ENCODE assay signal across 8 cellular contexts in the genomic region with DNA sequence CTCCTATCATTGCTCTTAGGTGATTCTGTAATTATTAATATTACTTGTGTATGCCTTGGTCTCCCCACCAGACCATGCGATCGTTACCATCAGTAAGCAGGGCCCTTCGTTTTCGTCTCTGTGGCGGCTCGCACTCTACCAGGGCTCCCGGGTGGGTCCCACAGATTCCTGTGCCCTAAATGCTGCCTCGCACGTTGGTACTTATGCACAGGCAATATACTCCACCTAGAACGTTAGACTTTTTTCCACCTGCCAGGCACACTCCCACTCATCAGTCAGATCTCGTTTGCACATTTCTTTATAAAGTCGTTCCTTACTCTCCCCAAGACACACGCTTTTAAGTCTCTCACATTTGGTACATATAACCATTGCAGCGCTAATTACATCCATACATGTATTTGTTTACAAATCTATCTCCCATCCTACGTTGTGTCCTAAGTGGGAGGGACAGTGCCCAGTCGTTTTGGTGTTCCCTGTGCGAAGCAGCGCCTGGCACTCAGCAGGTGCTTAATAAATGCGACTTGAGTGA. TPM values are rescaled to one million over a fixed set of nuclear protein-coding genes. Genes with fewer than 3 reads are reported as not detected.
DNase-seq lines count a peak whose midpoint lies in the region; FAIRE-seq and TF ChIP-seq lines count a peak whose summit lies in the region.

No MANE protein-coding gene starts in this region.

- no peak for TF ChIP-seq POLR2A in H1 (IDR thresholded peaks at IDR 0.05; ENCODE audit: control extremely low read depth in 1 of 2, low read depth in 2 of 2, low read length in 2 of 2)

- no peak overlapping the region for H4K91ac ChIP-seq in H1 (replicated peaks; ENCODE audit: insufficient read length, low read length)
- H4K91ac ChIP-seq in neuronal stem cell (ENCODE audit: low read depth, low read length, poor library complexity): no peak overlapping the region

- no peak overlapping the region for H4K8ac ChIP-seq in H1 (ENCODE audit: extremely low read depth, insufficient read depth, low read length)
- H4K8ac ChIP-seq in neuronal stem cell (ENCODE audit: low read depth, low read length): no peak overlapping the region

- no peaks in the 10 kb centered on the region for H3K9me3 ChIP-seq in CD4-positive, alpha-beta memory T cell (ENCODE audit: control insufficient read depth in 1 of 2, low read length in 2 of 2)
- no peaks in the 10 kb centered on the region for H3K9me3 ChIP-seq in H1 (ENCODE audit: insufficient read depth in 2 of 2, low read depth in 1 of 2, low read length in 1 of 2)
- H3K9me3 ChIP-seq in neuronal stem cell (replicated peaks in 1 of 2; ENCODE audit: control insufficient read depth in 2 of 2, insufficient read depth in 1 of 2, low read depth in 1 of 2, low read length in 2 of 2): peaks cover 0 to 4% of the 10 kb centered on the region in 2 donors

- H2BK12ac ChIP-seq in H1 (ENCODE audit: low read depth, low read length): no peak overlapping the region
- no peak overlapping the region for H2BK12ac ChIP-seq in neuronal stem cell (ENCODE audit: low read length)

- no peak overlapping the region for H2BK5ac ChIP-seq in H1 (ENCODE audit: low read depth, low read length)
- no peak overlapping the region for H2BK5ac ChIP-seq in neuronal stem cell (ENCODE audit: low read length)

- H3K9me3 Mint-ChIP-seq in CD4-positive, alpha-beta memory T cell: no peaks in the 10 kb centered on the region

- H4K5ac ChIP-seq in H1 (ENCODE audit: insufficient read length, low read depth, low read length): no peak overlapping the region

- peaks cover 32 to 46% (median 39%) of the 10 kb centered on the region in 4 donors for H3K4me1 Mint-ChIP-seq in CD4-positive, alpha-beta memory T cell

- peak overlapping the region; percentile 61 for H3K27ac ChIP-seq in CD4-positive, alpha-beta memory T cell (ENCODE audit: low read depth, low read length)
- H3K27ac ChIP-seq in H1 (ENCODE audit: low read depth, low read length): no peak overlapping the region
- peak overlapping the region; percentile 91 for H3K27ac ChIP-seq in neuronal stem cell (replicated peaks; ENCODE audit: low read length)

- no peak for TF ChIP-seq RAD21 in H1 (IDR thresholded peaks at IDR 0.05 in 1 of 2, conservative IDR thresholded peaks at IDR 0.05 in 1 of 2; ENCODE audit: low read depth in 2 of 2, low read length in 2 of 2)

- H3K56ac ChIP-seq in H1 (replicated peaks; ENCODE audit: insufficient read length, low read depth, low read length): no peak overlapping the region

- H2BK120ac ChIP-seq in H1 (replicated peaks; ENCODE audit: low read depth, low read length) (no peak overlapping the region), neuronal stem cell (ENCODE audit: low read depth, low read length) (no peak overlapping the region)

- no peaks in the 10 kb centered on the region; the same call in none of the 2 replicates for H3K79me1 ChIP-seq in H1 (ENCODE audit: low read depth, low read length)
- H3K79me1 ChIP-seq in neuronal stem cell (ENCODE audit: low read depth, low read length): no peaks in the 10 kb centered on the region

- H3K18ac ChIP-seq in H1 (ENCODE audit: extremely low read depth, low read length): no peak overlapping the region; the same call in 1 of the 2 replicates
- peak overlapping the region; percentile 40 for H3K18ac ChIP-seq in neuronal stem cell (ENCODE audit: low read length)

- peaks cover 17% of the 10 kb centered on the region for H3K4me1 ChIP-seq in CD4-positive, alpha-beta memory T cell (ENCODE audit: insufficient read depth, low read length)
- H3K4me1 ChIP-seq in H1 (replicated peaks in 1 of 4; ENCODE audit: control insufficient read depth in 3 of 4, insufficient read depth in 4 of 4, low read length in 3 of 4): peaks cover 2 to 4% (median 3%) of the 10 kb centered on the region in 4 experiments; a peak in 1 of 7 replicates
- H3K4me1 ChIP-seq in neuronal stem cell (ENCODE audit: control insufficient read depth in 2 of 2, insufficient read depth in 1 of 2, low read depth in 1 of 2, low read length in 2 of 2): peaks cover 3% of the 10 kb centered on the region in 2 donors

- no peaks in the 10 kb centered on the region for H3K27me3 Mint-ChIP-seq in CD4-positive, alpha-beta memory T cell

- 37% methylated on average over 19 of the region's 19 CpGs; no CpG with 5 or more reads in 1 of the 2 experiments for WGBS in H1 (ENCODE audit: extremely low coverage in 1 of 2, insufficient coverage in 1 of 2, insufficient read length in 1 of 2, insufficient replicate concordance in 2 of 2, low coverage in 1 of 2, low lambda C conversion rate in 2 of 2, missing lambda C conversion rate in 1 of 2), 2 experiments
- WGBS in neuronal stem cell (ENCODE audit: extremely low coverage in 2 of 2, insufficient read length in 2 of 2, insufficient replicate concordance in 1 of 2), 2 donors: no CpG with 5 or more reads among the region's 19 CpGs

- H3K14ac ChIP-seq in H1 (ENCODE audit: insufficient read length): no peak overlapping the region
- no peak overlapping the region for H3K14ac ChIP-seq in neuronal stem cell (ENCODE audit: low read length)

- H3K9ac ChIP-seq in H1 (replicated peaks in 1 of 4; ENCODE audit: extremely low read depth in 1 of 4, low read depth in 3 of 4, low read length in 3 of 4) (no peak overlapping the region; a peak in 1 of 7 replicates), neuronal stem cell (ENCODE audit: low read depth, low read length, poor library complexity) (no peak overlapping the region)

- H3K4ac ChIP-seq in H1 (replicated peaks; ENCODE audit: insufficient read length, low read depth, low read length): no peak overlapping the region
- H3K4ac ChIP-seq in neuronal stem cell (ENCODE audit: low read length): no peak overlapping the region

- H3K23ac ChIP-seq in H1 (ENCODE audit: insufficient read length): no peak overlapping the region
- H3K23ac ChIP-seq in neuronal stem cell (ENCODE audit: low read depth, low read length, poor library complexity): no peak overlapping the region

- H2AFZ ChIP-seq in H1 (ENCODE audit: low read length) (no peak overlapping the region), neuronal stem cell (ENCODE audit: low read length) (peak overlapping the region; percentile 80)

- no peak for TF ChIP-seq CTCF in H1 (IDR thresholded peaks at IDR 0.05; ENCODE audit: control extremely low read depth in 1 of 3, insufficient read depth in 1 of 3, low read depth in 1 of 3, low read length in 3 of 3)

- CTCF ChIA-PET in CD4-positive, alpha-beta memory T cell (lab: Charles Lee; ENCODE audit: partially characterized antibody): no interaction called here
- CTCF ChIA-PET in H1 (lab: Charles Lee; ENCODE audit: partially characterized antibody): interaction anchor here (0.6 kb wide), 1 partner anchor 72 kb away, joined by 3 read pairs; no protein-coding TSS in a partner anchor

- peak overlapping the region in 6 of 7 donors; percentile 40 to 92 (median 81) for H3K27ac Mint-ChIP-seq in CD4-positive, alpha-beta memory T cell

- peak overlapping the region; percentile 48 to 60 for H3K4me3 ChIP-seq in CD4-positive, alpha-beta memory T cell (ENCODE audit: low read length in 2 of 2)
- peak overlapping the region; percentile 45 to 81 (median 58); a peak in 7 of 8 replicates for H3K4me3 ChIP-seq in H1 (ENCODE audit: extremely low read depth in 1 of 4, insufficient read depth in 2 of 4, low read depth in 3 of 4, low read length in 4 of 4)
- peak overlapping the region; percentile 73 to 89 for H3K4me3 ChIP-seq in neuronal stem cell (ENCODE audit: low read length in 2 of 2)

- TF ChIP-seq EP300 in H1 (IDR thresholded peaks at IDR 0.05; ENCODE audit: borderline replicate concordance in 1 of 2, low read depth in 2 of 2, low read length in 2 of 2): no peak

- H3K4me2 ChIP-seq in H1 (ENCODE audit: insufficient read depth in 1 of 2, low read depth in 2 of 2, low read length in 2 of 2) (peak overlapping the region; percentile 69 to 72), neuronal stem cell (ENCODE audit: insufficient read depth, low read length, poor library complexity, severe bottlenecking) (peak overlapping the region; percentile 60)

- no peaks in the 10 kb centered on the region for H3K27me3 ChIP-seq in CD4-positive, alpha-beta memory T cell (ENCODE audit: insufficient read depth, low read length)
- H3K27me3 ChIP-seq in H1 (replicated peaks in 1 of 4; ENCODE audit: control insufficient read depth in 3 of 4, extremely low read depth in 1 of 4, insufficient read depth in 3 of 4, low read length in 3 of 4) (peaks cover 12 to 29% (median 23%) of the 10 kb centered on the region in 4 experiments; a peak in 6 of 7 replicates), neuronal stem cell (ENCODE audit: control insufficient read depth in 3 of 3, insufficient read depth in 3 of 3, low read depth in 1 of 3, low read length in 3 of 3) (no peaks in the 10 kb centered on the region)

- POLR2A ChIA-PET in CD4-positive, alpha-beta memory T cell (lab: Charles Lee; ENCODE audit: partially characterized antibody): no interaction called here
- POLR2A ChIA-PET in H1 (lab: Charles Lee; ENCODE audit: partially characterized antibody): interaction anchor here (0.6 to 1.5 kb wide), 8 partner anchors 10 to 61 kb away, joined by 3 to 6 read pairs (median 4); no protein-coding TSS in a partner anchor

- peak overlapping the region; percentile 89 to 98 (median 93) for H3K4me3 Mint-ChIP-seq in CD4-positive, alpha-beta memory T cell

- H3K36me3 Mint-ChIP-seq in CD4-positive, alpha-beta memory T cell: peaks cover 0 to 4% of the 10 kb centered on the region in 2 donors

- no peak for FAIRE-seq in H1 (lab: Jason Lieb, UNC)

- peaks cover 0 to 8% of the 10 kb centered on the region in 2 experiments; a peak in 1 of 4 replicates for H3K79me2 ChIP-seq in H1 (ENCODE audit: control insufficient read depth in 1 of 2, insufficient read depth in 2 of 2, low read length in 2 of 2)

- no peak for DNase-seq in CD4-positive, alpha-beta memory T cell
- DNase-seq in NCI-H69 (lab: John Stamatoyannopoulos, UW) (peak; percentile 20), H1 (ENCODE audit: low read depth in 1 of 2, low spot score in 2 of 2) (no peak), neuronal stem cell (ENCODE audit: low spot score) (no peak), SK-N-DZ (ENCODE audit: low spot score) (no peak), NCI-H2029 treated with DMSO at 0.1 percent for 48 hours (lab: John Stamatoyannopoulos, UW) (no peak), NCI-H1694 treated with DMSO at 0.1 percent for 48 hours (lab: John Stamatoyannopoulos, UW) (no peak)
- DNase-seq in activated CD4-positive, CD25-positive, alpha-beta regulatory T cell (lab: John Stamatoyannopoulos, UW): no peak

- H4K20me1 ChIP-seq in H1 (replicated peaks in 1 of 2; ENCODE audit: control insufficient read depth in 1 of 2, insufficient read depth in 2 of 2, low read length in 2 of 2): peaks cover 5 to 12% of the 10 kb centered on the region in 2 experiments

- H2BK15ac ChIP-seq in H1 (ENCODE audit: low read length) (no peak overlapping the region), neuronal stem cell (ENCODE audit: low read length) (no peak overlapping the region)

- intact Hi-C loops in CD4-positive, alpha-beta memory T cell (cut with micrococcal nuclease): no loop called here

- H3K23me2 ChIP-seq in H1 (ENCODE audit: low read depth, low read length): peaks cover 6% of the 10 kb centered on the region

- no peaks in the 10 kb centered on the region for H3K36me3 ChIP-seq in CD4-positive, alpha-beta memory T cell (ENCODE audit: insufficient read depth, low read length)
- H3K36me3 ChIP-seq in H1 (ENCODE audit: control insufficient read depth in 2 of 4, insufficient read depth in 4 of 4, low read length in 3 of 4) (no peaks in the 10 kb centered on the region; a peak in 1 of 8 replicates), neuronal stem cell (replicated peaks in 1 of 2; ENCODE audit: control insufficient read depth in 2 of 2, insufficient read depth in 2 of 2, low read length in 2 of 2) (peaks cover 0 to 14% of the 10 kb centered on the region in 2 donors)

- no peak overlapping the region for H2BK20ac ChIP-seq in H1 (ENCODE audit: low read length)

- no peak overlapping the region for H2AK5ac ChIP-seq in H1 (ENCODE audit: low read depth, low read length)
- H2AK5ac ChIP-seq in neuronal stem cell (ENCODE audit: low read depth, low read length): no peak overlapping the region

RNA-seq across cellular contexts. Expression of a gene that starts 0.9 kb away (rescaled TPM):
- 10 to 100 TPM; 13.4 to 14.7 TPM for total RNA-seq in CD4-positive, alpha-beta memory T cell
- 1 to 10 TPM; 1.6 to 1.9 TPM for polyA plus RNA-seq in CD4-positive, alpha-beta memory T cell
- 13.8 and 16.4 TPM in 2 replicates for total RNA-seq in H1 (2021; fragmentation: NEBNext Ultra II Directional; extraction: Animal tissue kit (Norgen Biotek cat#: 25700))
- polyA plus RNA-seq in H1 (2011; rRNA removed): 4.6 and 7.5 TPM in 2 replicates
- polyA plus RNA-seq in H1 (2011; cell fraction: cytosol; rRNA removed): 9.7 TPM
- 2.8 TPM for polyA plus RNA-seq in H1 (2011; cell fraction: nucleus; rRNA removed)
- 7.2 to 12.5 TPM (median 10.3 TPM) in 4 replicates for polyA plus RNA-seq in H1 (2012, experiment 1 of 2)
- polyA plus RNA-seq in H1 (2012, experiment 2 of 2): 2.3 TPM
- 29.4 TPM for polyA plus RNA-seq in H1 (2013, experiment 1 of 2)
- 29.7 TPM for polyA plus RNA-seq in H1 (2013, experiment 2 of 2)
- 7.2 and 7.9 TPM in 2 replicates for polyA minus RNA-seq in H1 (2011; rRNA and poly(A)+ RNA removed)
- 5.3 TPM for polyA minus RNA-seq in H1 (2011; cell fraction: cytosol; rRNA and poly(A)+ RNA removed)
- polyA minus RNA-seq in H1 (2011; cell fraction: nucleus; rRNA and poly(A)+ RNA removed): 19.3 TPM
- polyA plus RNA-seq in neuronal stem cell (2013, experiment 1 of 2): 49.3 TPM
- 50.9 TPM for polyA plus RNA-seq in neuronal stem cell (2013, experiment 2 of 2)
- polyA plus RNA-seq in SK-N-DZ (2014; cell fraction: cytosol; rRNA removed): 15.0 and 21.3 TPM in 2 replicates
- polyA plus RNA-seq in SK-N-DZ (2014; cell fraction: nucleus; rRNA removed): 13.1 and 19.1 TPM in 2 replicates
